8 cellular contexts compared by ENCODE assay signal in the genomic region with DNA sequence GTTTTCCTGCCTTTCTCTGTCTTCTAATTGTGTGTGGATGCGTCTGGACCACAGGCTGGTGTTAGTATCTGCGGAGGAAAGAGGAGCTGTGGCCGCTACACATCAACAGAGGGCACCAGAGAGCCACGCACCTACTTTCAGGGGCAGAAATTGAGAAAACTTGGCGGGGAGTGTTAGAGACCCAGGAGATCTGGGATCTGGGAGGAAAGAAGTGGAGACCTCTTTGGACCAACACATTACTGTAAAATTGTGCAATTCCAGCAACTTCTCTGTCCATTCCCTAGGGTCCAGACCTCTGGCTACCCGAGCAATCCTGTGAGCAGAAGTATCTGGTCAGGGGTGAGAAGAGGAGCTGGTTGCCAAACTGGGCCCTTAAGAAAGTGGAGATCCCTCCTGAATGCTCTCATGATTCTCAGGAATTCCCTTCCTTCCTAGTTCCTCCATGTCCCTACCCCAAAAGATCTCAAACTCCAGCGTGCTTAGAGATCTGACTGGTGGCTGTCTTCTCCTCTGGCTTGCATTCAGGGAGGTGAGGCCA.
DNase-seq lines count a peak whose midpoint lies in the region; ATAC-seq and TF ChIP-seq lines count a peak whose summit lies in the region.

No MANE protein-coding gene starts in this region.

- H3K4me1 Mint-ChIP-seq in memory B cell, result peaks cover 14% of the 10 kb centered on the region
- H3K4me1 Mint-ChIP-seq in stimulated activated memory B cell treated with anti-CD40 and anti-IgM and Interleukin-4, amounts not matched to agents 10 μg/mL and 1 μg/mL and 100 μg/mL, for 72 hours, result peaks cover 13% of the 10 kb centered on the region

- no peaks in the 10 kb centered on the region for H3K36me3 Mint-ChIP-seq in memory B cell
- H3K36me3 Mint-ChIP-seq in stimulated activated memory B cell treated with anti-CD40 and anti-IgM and Interleukin-4, amounts not matched to agents 10 μg/mL and 1 μg/mL and 100 μg/mL, for 72 hours, result no peaks in the 10 kb centered on the region

- no peak overlapping the region for H3K27ac Mint-ChIP-seq in memory B cell
- no peak overlapping the region for H3K27ac Mint-ChIP-seq in stimulated activated memory B cell treated with anti-CD40 and anti-IgM and Interleukin-4, amounts not matched to agents 10 μg/mL and 1 μg/mL and 100 μg/mL, for 72 hours

- DNase-seq in SIG-M5 treated with dmso at 0.1 percent for 504 hours (lab: John Stamatoyannopoulos, UW; ENCODE audit: unreplicated experiment) (peak; percentile 67), SIG-M5 (lab: John Stamatoyannopoulos, UW) (no peak), NCI-H1694 treated with DMSO at 0.1 percent for 48 hours (lab: John Stamatoyannopoulos, UW) (peak; percentile 74), ecto neural progenitor cell (ENCODE audit: low spot score) (peak; percentile 83), memory B cell (ENCODE audit: low spot score in 2 of 2) (peak; percentile 54 to 60)
- DNase-seq in activated CD4-positive, CD25-positive, alpha-beta regulatory T cell (lab: John Stamatoyannopoulos, UW), result no peak

- peaks cover 28% of the 10 kb centered on the region for H3K27me3 Mint-ChIP-seq in memory B cell
- peaks cover 74% of the 10 kb centered on the region for H3K27me3 Mint-ChIP-seq in stimulated activated memory B cell treated with anti-CD40 and anti-IgM and Interleukin-4, amounts not matched to agents 10 μg/mL and 1 μg/mL and 100 μg/mL, for 72 hours

- no peaks in the 10 kb centered on the region for H3K9me3 Mint-ChIP-seq in memory B cell
- H3K9me3 Mint-ChIP-seq in stimulated activated memory B cell treated with anti-CD40 and anti-IgM and Interleukin-4, amounts not matched to agents 10 μg/mL and 1 μg/mL and 100 μg/mL, for 72 hours, result no peaks in the 10 kb centered on the region

- no peak overlapping the region for H3K4me3 Mint-ChIP-seq in memory B cell
- no peak overlapping the region for H3K4me3 Mint-ChIP-seq in stimulated activated memory B cell treated with anti-CD40 and anti-IgM and Interleukin-4, amounts not matched to agents 10 μg/mL and 1 μg/mL and 100 μg/mL, for 72 hours

- ATAC-seq in memory B cell (ENCODE audit: low read depth), result peak; percentile 74
- peak; percentile 65 for ATAC-seq in stimulated activated memory B cell treated with anti-CD40 and anti-IgM and Interleukin-4, amounts not matched to agents 10 μg/mL and 1 μg/mL and 100 μg/mL, for 72 hours

- TF ChIP-seq CTCF in WI38 (IDR thresholded peaks at IDR 0.05; ENCODE audit: low read depth, low read length), result peak; percentile 99

- H3K4me3 ChIP-seq in WI38 (ENCODE audit: low read depth, low read length), result no peak overlapping the region

Comparison
In these comparisons a context has a peak if more than half of its experiments do, and no peak if none do; other contexts are left out.
1. DNase-seq: peak in SIG-M5 treated with dmso at 0.1 percent for 504 hours (single experiment), NCI-H1694 treated with DMSO at 0.1 percent for 48 hours (single experiment), ecto neural progenitor cell (single experiment) and memory B cell (2 of 2); none in SIG-M5 (single experiment) and activated CD4-positive, CD25-positive, alpha-beta regulatory T cell (0 of 4).